18 cellular contexts compared by ENCODE assay signal in the genomic region with DNA sequence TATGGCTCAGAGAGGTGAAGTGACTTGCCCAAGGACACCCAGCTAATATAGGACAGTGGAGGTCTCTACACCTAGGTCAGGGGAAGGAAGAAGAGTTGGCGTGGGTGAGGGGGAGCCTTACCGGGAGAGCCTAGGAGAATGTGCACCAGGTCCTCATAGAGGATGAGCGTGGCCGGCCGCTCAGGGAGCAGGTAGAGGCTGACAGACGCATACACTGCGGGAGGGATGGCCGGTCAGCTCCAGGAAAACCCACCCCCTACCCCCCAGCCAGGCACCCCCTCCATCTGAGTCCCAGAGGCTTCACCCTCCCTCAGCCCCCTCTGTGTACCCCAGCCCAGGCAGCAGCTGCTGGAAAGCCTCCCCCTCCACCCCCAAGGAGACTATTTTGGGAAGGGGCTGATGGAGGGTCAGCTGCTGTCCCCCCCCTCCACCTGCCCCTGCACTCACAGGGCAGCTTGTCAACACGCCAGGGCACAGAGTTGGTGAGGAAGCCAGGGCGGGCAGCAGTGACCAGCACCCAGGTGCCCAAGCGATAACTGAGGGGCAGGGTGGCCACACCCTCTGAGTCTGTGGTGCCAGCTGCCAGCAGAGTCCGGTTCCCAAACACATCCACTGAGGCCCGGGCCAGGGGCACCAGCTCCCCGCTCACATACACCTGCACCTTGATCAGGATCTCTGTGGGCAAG. TPM values are rescaled to one million over a fixed set of nuclear protein-coding genes. Genes with fewer than 3 reads are reported as not detected.
DNase-seq lines count a peak whose midpoint lies in the region; ATAC-seq, FAIRE-seq and TF ChIP-seq lines count a peak whose summit lies in the region.
"Had no signal": no experiment of that assay in that cellular context is flagged by ENCODE, and none has a peak within 500 bp of the region (broad histone marks: within the 10 kb centered on the region; RNA-seq: fewer than 3 reads in every experiment).

No MANE protein-coding gene starts in this region.

- no peak overlapping the region for H2BK5ac ChIP-seq in mesenchymal stem cell (ENCODE audit: low read depth, low read length, poor library complexity, severe bottlenecking)

- BruUV-seq in OCI-LY7 (replicated peaks; lab: Mats Ljungman, UMichigan): no TSS peak

- peaks cover 19% of the 10 kb centered on the region for H3K27me3 Mint-ChIP-seq in stimulated activated memory B cell treated with anti-CD40 and anti-IgM and Interleukin-4, amounts not matched to agents 10 μg/mL and 1 μg/mL and 100 μg/mL, for 72 hours

- H3K79me2 ChIP-seq in OCI-LY7 (ENCODE audit: insufficient read depth, low read depth, low read length): no peaks in the 10 kb centered on the region

- H3K27ac Mint-ChIP-seq in stimulated activated memory B cell treated with anti-CD40 and anti-IgM and Interleukin-4, amounts not matched to agents 10 μg/mL and 1 μg/mL and 100 μg/mL, for 72 hours: peak overlapping the region; percentile 17

- H3K36me3 ChIP-seq in OCI-LY7 (ENCODE audit: insufficient read depth, low read length): no peaks in the 10 kb centered on the region
- peaks cover 0 to 30% of the 10 kb centered on the region in 2 experiments for H3K36me3 ChIP-seq in mesenchymal stem cell (ENCODE audit: control insufficient read depth in 1 of 2, insufficient read depth in 2 of 2, low read depth in 1 of 2, low read length in 2 of 2)
- no peaks in the 10 kb centered on the region for H3K36me3 ChIP-seq in kidney (ENCODE audit: control insufficient read depth in 1 of 2, insufficient read depth in 2 of 2, low read length in 2 of 2)
- H3K36me3 ChIP-seq: HAP-1 had no signal

- H3K4me3 Mint-ChIP-seq in stimulated activated memory B cell treated with anti-CD40 and anti-IgM and Interleukin-4, amounts not matched to agents 10 μg/mL and 1 μg/mL and 100 μg/mL, for 72 hours: no peak overlapping the region

- peak overlapping the region; percentile 74 for H3K27ac ChIP-seq in OCI-LY7 (ENCODE audit: low read depth, low read length, poor library complexity, severe bottlenecking)
- no peak overlapping the region for H3K27ac ChIP-seq in mesenchymal stem cell (ENCODE audit: low read length, poor library complexity, severe bottlenecking)
- H3K27ac ChIP-seq in kidney (ENCODE audit: low read depth in 2 of 2, low read length in 2 of 2): no peak overlapping the region
- H3K27ac ChIP-seq: SK-N-MC had no signal

- H2AFZ ChIP-seq in OCI-LY7 (ENCODE audit: low read length) (peak overlapping the region; percentile 42; the same call in 1 of the 2 replicates), mesenchymal stem cell (ENCODE audit: low read depth, low read length) (no peak overlapping the region)

- no peaks in the 10 kb centered on the region for H3K9me2 ChIP-seq in OCI-LY7 (ENCODE audit: insufficient read depth, low read length)

- no peak overlapping the region for H3K18ac ChIP-seq in mesenchymal stem cell (ENCODE audit: low read depth in 1 of 2, low read length in 2 of 2)

- H4K91ac ChIP-seq in mesenchymal stem cell (ENCODE audit: low read length): no peak overlapping the region

- H3K4me3 ChIP-seq in OCI-LY7 (ENCODE audit: low read depth, low read length, poor library complexity, severe bottlenecking) (peak overlapping the region; percentile 50), mesenchymal stem cell (ENCODE audit: insufficient read depth in 1 of 2, low read depth in 1 of 2, low read length in 2 of 2) (no peak overlapping the region), kidney (ENCODE audit: low read length in 2 of 2) (no peak overlapping the region)
- H3K4me3 ChIP-seq: HAP-1, SK-N-MC had no signal

- peak; percentile 27 for DNase-seq in D341Med (ENCODE audit: low spot score)
- no peak for DNase-seq in OCI-LY7 (ENCODE audit: low spot score)
- no peak for DNase-seq in mesenchymal stem cell
- DNase-seq in kidney: no peak
- no peak for DNase-seq in ureter (ENCODE audit: low spot score)
- DNase-seq: AML-193, COR-L47, GDM1, NCI-H1105 treated with DMSO at 0.1 percent for 48 hours, NCI-H1694 treated with DMSO at 0.1 percent for 48 hours, NCI-H510A, NCI-H774, OCI-M1, SHP77 had no signal

- no peak overlapping the region for H2BK120ac ChIP-seq in mesenchymal stem cell (ENCODE audit: low read depth, low read length)

- peaks cover 39% of the 10 kb centered on the region for H3K79me1 ChIP-seq in mesenchymal stem cell (replicated peaks; ENCODE audit: low read length, poor library complexity, severe bottlenecking)

- no peak overlapping the region for H3K14ac ChIP-seq in mesenchymal stem cell (ENCODE audit: low read length in 2 of 2)

- no peak overlapping the region for H3K4ac ChIP-seq in mesenchymal stem cell (ENCODE audit: low read depth in 1 of 2, low read length in 2 of 2)

- 98% methylated on average over 8 of the region's 14 CpGs for WGBS in mesenchymal stem cell

- no peak overlapping the region for H4K8ac ChIP-seq in mesenchymal stem cell (ENCODE audit: low read length)

- TF ChIP-seq CTCF in OCI-LY7 (conservative IDR thresholded peaks at IDR 0.05; ENCODE audit: low read length) (no peak), kidney (IDR thresholded peaks at IDR 0.05; ENCODE audit: borderline replicate concordance, extremely low read depth, insufficient read depth) (no peak)

- no peaks in the 10 kb centered on the region for H4K20me1 ChIP-seq in OCI-LY7 (ENCODE audit: insufficient read depth, low read length)

- H3K4me2 ChIP-seq in OCI-LY7 (ENCODE audit: low read length) (peak overlapping the region; percentile 73), mesenchymal stem cell (ENCODE audit: low read length, poor library complexity, severe bottlenecking) (no peak overlapping the region)

- H3K36me3 Mint-ChIP-seq in stimulated activated memory B cell treated with anti-CD40 and anti-IgM and Interleukin-4, amounts not matched to agents 10 μg/mL and 1 μg/mL and 100 μg/mL, for 72 hours: no peaks in the 10 kb centered on the region

- H3K4me1 ChIP-seq in OCI-LY7 (ENCODE audit: insufficient read depth, low read length, poor library complexity, severe bottlenecking): peaks cover 68% of the 10 kb centered on the region
- H3K4me1 ChIP-seq in mesenchymal stem cell (ENCODE audit: control insufficient read depth, insufficient read depth, low read depth, low read length): peaks cover 40% of the 10 kb centered on the region
- H3K4me1 ChIP-seq in kidney (ENCODE audit: control insufficient read depth in 1 of 2, insufficient read depth in 1 of 2, low read depth in 1 of 2, low read length in 2 of 2): peaks cover 5% of the 10 kb centered on the region in 2 donors

- H3K23ac ChIP-seq in mesenchymal stem cell (ENCODE audit: low read length in 2 of 2): no peak overlapping the region

- intact Hi-C loops in OCI-LY7 (cut with micrococcal nuclease; ENCODE audit: unreplicated experiment) (no loop called here), kidney (cut with DNase I) (no loop called here)

- no peak overlapping the region for H2BK12ac ChIP-seq in mesenchymal stem cell (ENCODE audit: low read length in 2 of 2)

- ATAC-seq in stimulated activated memory B cell treated with anti-CD40 and anti-IgM and Interleukin-4, amounts not matched to agents 10 μg/mL and 1 μg/mL and 100 μg/mL, for 72 hours: no peak
- no peak for ATAC-seq in GM21390 (IDR thresholded peaks at IDR 0.05; ENCODE audit: unreplicated experiment)

- H3K9me3 ChIP-seq in OCI-LY7 (ENCODE audit: low read length) (no peaks in the 10 kb centered on the region), mesenchymal stem cell (ENCODE audit: control insufficient read depth, low read length) (no peaks in the 10 kb centered on the region), kidney (ENCODE audit: control insufficient read depth in 1 of 2, low read length in 2 of 2) (no peaks in the 10 kb centered on the region)
- H3K9me3 ChIP-seq: HAP-1 had no signal

- peaks cover 0 to 3% of the 10 kb centered on the region in 2 experiments for H3K27me3 ChIP-seq in mesenchymal stem cell (ENCODE audit: control insufficient read depth in 1 of 2, insufficient read depth in 1 of 2, low read length in 2 of 2)

- peaks cover 9% of the 10 kb centered on the region for H3K4me1 Mint-ChIP-seq in stimulated activated memory B cell treated with anti-CD40 and anti-IgM and Interleukin-4, amounts not matched to agents 10 μg/mL and 1 μg/mL and 100 μg/mL, for 72 hours

- CTCF ChIA-PET in OCI-LY7 (lab: Charles Lee; ENCODE audit: unreplicated experiment): no interaction called here

- H3K9ac ChIP-seq in mesenchymal stem cell (ENCODE audit: low read length) (no peak overlapping the region), kidney (ENCODE audit: low read length in 2 of 2) (no peak overlapping the region)

- POLR2A ChIA-PET in OCI-LY7 (lab: Charles Lee): interaction anchor here (0.5 to 1.7 kb wide), 4 partner anchors 12 to 421 kb away, joined by 4 read pairs; no protein-coding TSS in a partner anchor

- H3K9me3 Mint-ChIP-seq in stimulated activated memory B cell treated with anti-CD40 and anti-IgM and Interleukin-4, amounts not matched to agents 10 μg/mL and 1 μg/mL and 100 μg/mL, for 72 hours: no peaks in the 10 kb centered on the region

- peak overlapping the region; percentile 73 for H2BK15ac ChIP-seq in mesenchymal stem cell (ENCODE audit: low read depth, poor library complexity, severe bottlenecking)

- no peak overlapping the region for H2AK5ac ChIP-seq in mesenchymal stem cell (ENCODE audit: low read length, severe bottlenecking)

- FAIRE-seq in kidney (lab: Jason Lieb, UNC): no peak

RNA-seq across cellular contexts. Expression of gene FAM171A2, which starts 4.1 kb away (rescaled TPM):
- 3.4 and 8.8 TPM in 2 replicates for total RNA-seq in OCI-LY7 (2014; rRNA removed; shearing (Covaris generic))
- total RNA-seq in OCI-LY7 (2022) (4.2 and 4.6 TPM in 2 replicates), kidney (0.94 TPM), ureter (0.78 TPM)
- 5.8 TPM for polyA plus RNA-seq in mesenchymal stem cell (2013, experiment 1 of 2)
- 5.3 TPM for polyA plus RNA-seq in mesenchymal stem cell (2013, experiment 2 of 2)
- 1.6 TPM for polyA plus RNA-seq in kidney (ENCODE audit: insufficient read depth, low read depth, low replicate concordance)

RNA-seq across cellular contexts. Expression of gene GRN, which starts 14.5 kb away (rescaled TPM):
- total RNA-seq in OCI-LY7 (2014; rRNA removed; shearing (Covaris generic)): 185 and 203 TPM in 2 replicates
- 228 and 247 TPM in 2 replicates for total RNA-seq in OCI-LY7 (2022)
- polyA plus RNA-seq in mesenchymal stem cell (2013, experiment 1 of 2): 475 TPM
- polyA plus RNA-seq in mesenchymal stem cell (2013, experiment 2 of 2): 458 TPM
- total RNA-seq in kidney: 353 TPM
- 235 TPM for polyA plus RNA-seq in kidney (ENCODE audit: insufficient read depth, low read depth, low replicate concordance)
- total RNA-seq in ureter: 341 TPM

RNA-seq across cellular contexts. Expression of gene ITGA2B, which starts 29.8 kb away (rescaled TPM):
- total RNA-seq in OCI-LY7 (2014; rRNA removed; shearing (Covaris generic)): 0.44 and 0.57 TPM in 2 replicates
- total RNA-seq in OCI-LY7 (2022) (0.46 and 0.63 TPM in 2 replicates), kidney (1.7 TPM), ureter (1.1 TPM)
- polyA plus RNA-seq in mesenchymal stem cell (2013, experiment 1 of 2): 0.10 TPM
- 0.14 TPM for polyA plus RNA-seq in mesenchymal stem cell (2013, experiment 2 of 2)
- 0.67 TPM for polyA plus RNA-seq in kidney (ENCODE audit: insufficient read depth, low read depth, low replicate concordance)

RNA-seq across cellular contexts. Expression of gene SLC25A39, which starts 35.0 kb away (rescaled TPM):
- 135 and 156 TPM in 2 replicates for total RNA-seq in OCI-LY7 (2014; rRNA removed; shearing (Covaris generic))
- total RNA-seq in OCI-LY7 (2022) (142 and 159 TPM in 2 replicates), kidney (107 TPM), ureter (135 TPM)
- polyA plus RNA-seq in mesenchymal stem cell (2013, experiment 1 of 2): 67.0 TPM
- 68.4 TPM for polyA plus RNA-seq in mesenchymal stem cell (2013, experiment 2 of 2)
- 389 TPM for polyA plus RNA-seq in kidney (ENCODE audit: insufficient read depth, low read depth, low replicate concordance)

RNA-seq across cellular contexts. Expression of gene RUNDC3A, which starts 51.2 kb away (rescaled TPM):
- 0.09 TPM in 1 of 2 replicates, not detected in the other for total RNA-seq in OCI-LY7 (2014; rRNA removed; shearing (Covaris generic))
- total RNA-seq in OCI-LY7 (2022) (0.24 TPM in 1 of 2 replicates, not detected in the other), kidney (2.2 TPM), ureter (1.3 TPM)
- polyA plus RNA-seq in mesenchymal stem cell (2013, experiment 1 of 2): 0.12 TPM
- 0.10 TPM for polyA plus RNA-seq in mesenchymal stem cell (2013, experiment 2 of 2)
- 6.4 TPM for polyA plus RNA-seq in kidney (ENCODE audit: insufficient read depth, low read depth, low replicate concordance)
